ENCODE assay signal across 9 cellular contexts in genomic region chr5:68272289-68272688, GRCh38. TPM values are rescaled to one million over a fixed set of nuclear protein-coding genes. Genes with fewer than 3 reads are reported as not detected.
DNase-seq lines count a peak whose midpoint lies in the region; ATAC-seq, FAIRE-seq and TF ChIP-seq lines count a peak whose summit lies in the region.
"Had no signal": no experiment of that assay in that cellular context is flagged by ENCODE, and none has a peak within 500 bp of the region (broad histone marks: within the 10 kb centered on the region; RNA-seq: fewer than 3 reads in every experiment).

No MANE protein-coding gene starts in this region.

- TF ChIP-seq EP300 in Ishikawa (IDR thresholded peaks at IDR 0.05; ENCODE audit: borderline replicate concordance) (no peak), GM12878 (IDR thresholded peaks at IDR 0.05; ENCODE audit: borderline replicate concordance in 1 of 2, control insufficient read depth in 1 of 2, low read depth in 2 of 2, low read length in 2 of 2) (no peak)

- in situ Hi-C loops in GM12878 (cut with MboI): loop anchor here (10.0 kb wide), 1 partner anchor 373 kb away; no protein-coding TSS in a partner anchor

- no peak overlapping the region for H2AFZ ChIP-seq in GM12878 (ENCODE audit: control insufficient read depth, low read depth, low read length)

- H4K20me1 ChIP-seq in GM12878 (ENCODE audit: control insufficient read depth, insufficient read depth): no peaks in the 10 kb centered on the region

- WGBS in GM12878 (ENCODE audit: insufficient coverage, insufficient replicate concordance, low lambda C conversion rate, missing lambda C conversion rate): 94% methylated on average over 2 of the region's 2 CpGs

- intact Hi-C loops in CD4-positive, alpha-beta T cell (cut with DNase I, micrococcal nuclease): loop anchor here (1.0 to 10.0 kb wide), 6 partner anchors 57 to 1965 kb away; partner anchors contain the start of gene PIK3R1 (in 1 of the 2)
- intact Hi-C loops in GM12878 (cut with micrococcal nuclease; ENCODE audit: unreplicated experiment): loop anchor here (5.0 to 10.0 kb wide), 2 partner anchors 130 to 473 kb away; no protein-coding TSS in a partner anchor

- H3K27ac Mint-ChIP-seq in CD4-positive, alpha-beta T cell: peak overlapping the region; percentile 69
- H3K27ac Mint-ChIP-seq in naive B cell: no peak overlapping the region

- H3K9me3 ChIP-seq in CD4-positive, alpha-beta T cell (ENCODE audit: control insufficient read depth, low read length): no peaks in the 10 kb centered on the region
- no peaks in the 10 kb centered on the region for H3K9me3 ChIP-seq in GM12878 (replicated peaks; ENCODE audit: control insufficient read depth, insufficient read depth, low read length)

- H3K4me3 ChIP-seq in GM12878: no peak overlapping the region

- no peaks in the 10 kb centered on the region for H3K27me3 Mint-ChIP-seq in CD4-positive, alpha-beta T cell
- H3K27me3 Mint-ChIP-seq in naive B cell: no peaks in the 10 kb centered on the region

- RAD21 ChIA-PET in GM12878 (lab: Charles Lee; ENCODE audit: unreplicated experiment): interaction anchor here (0.6 to 3.9 kb wide), 12 partner anchors 9 to 1026 kb away, joined by 3 to 16 read pairs (median 4); partner anchors contain the start of gene PIK3R1

- FAIRE-seq in GM12878 (lab: Jason Lieb, UNC): no peak

- CTCF ChIA-PET in CD4-positive, alpha-beta T cell (lab: Charles Lee): interaction anchor here (0.6 to 3.4 kb wide), 17 partner anchors 9 to 1111 kb away, joined by 3 to 13 read pairs (median 3); no protein-coding TSS in a partner anchor
- CTCF ChIA-PET in GM12878 (lab: Yijun Ruan, JAX): interaction anchor here (0.7 to 7.3 kb wide), 25 partner anchors 8 to 1029 kb away, joined by 3 to 63 read pairs (median 5); partner anchors contain the start of gene PIK3R1

- H3K9ac ChIP-seq in GM12878 (ENCODE audit: control insufficient read depth, insufficient read depth, low read length): no peak overlapping the region

- BruUV-seq in GM12878 (replicated peaks; lab: Mats Ljungman, UMichigan): no TSS peak

- TF ChIP-seq RAD21 in Ishikawa (IDR thresholded peaks at IDR 0.05; ENCODE audit: low read depth): 0 out of 2 replicates have a peak, but pooled peaks have one; percentile 9
- TF ChIP-seq RAD21 in GM12878 (IDR thresholded peaks at IDR 0.05; ENCODE audit: insufficient read depth, low read depth, low read length): no peak

- peak; percentile 72 for TF ChIP-seq CTCF in CD4-positive, alpha-beta T cell (IDR thresholded peaks at IDR 0.05)
- peak in 1 of 3 experiments; percentile 11; a peak in 1 of 6 replicates for TF ChIP-seq CTCF in GM12878 (IDR thresholded peaks at IDR 0.05 in 2 of 3, conservative IDR thresholded peaks at IDR 0.05 in 1 of 3; ENCODE audit: control insufficient read depth in 2 of 3, extremely low read depth in 1 of 3, insufficient read depth in 1 of 3, low read depth in 3 of 3, low read length in 3 of 3)

- TF ChIP-seq POLR2A in GM12878 (IDR thresholded peaks at IDR 0.05; ENCODE audit: low read depth, low read length): no peak

- no peak overlapping the region for H3K4me3 Mint-ChIP-seq in CD4-positive, alpha-beta T cell
- no peak overlapping the region for H3K4me3 Mint-ChIP-seq in naive B cell

- H3K27ac ChIP-seq in CD4-positive, alpha-beta T cell (ENCODE audit: low read depth, low read length): no peak overlapping the region
- H3K27ac ChIP-seq in GM12878 (ENCODE audit: control insufficient read depth, insufficient read depth): no peak overlapping the region

- H3K9me3 Mint-ChIP-seq in CD4-positive, alpha-beta T cell: no peaks in the 10 kb centered on the region
- no peaks in the 10 kb centered on the region for H3K9me3 Mint-ChIP-seq in naive B cell

- peaks cover 96% of the 10 kb centered on the region for H3K4me1 Mint-ChIP-seq in CD4-positive, alpha-beta T cell (ENCODE audit: low read depth)
- H3K4me1 Mint-ChIP-seq in naive B cell: peaks cover 29 to 43% (median 31%) of the 10 kb centered on the region in 3 donors

- no peak for DNase-seq in CD4-positive, alpha-beta T cell
- DNase-seq in GM12878 (ENCODE audit: low read depth, low spot score) (no peak), naive B cell (peak; percentile 14), islet precursor cell (no peak), NCI-H1436 (lab: John Stamatoyannopoulos, UW) (no peak)
- DNase-seq in stimulated activated naive CD4-positive, alpha-beta T cell treated with Interleukin-2 at 50 U/mL for 16 hours (lab: John Stamatoyannopoulos, UW): no peak
- DNase-seq: T-helper 1 cell had no signal

- POLR2A ChIA-PET in CD4-positive, alpha-beta T cell (lab: Charles Lee): interaction anchor here (0.6 to 4.6 kb wide), 7 partner anchors 8 to 945 kb away, joined by 3 to 32 read pairs (median 4); partner anchors contain the start of gene PIK3R1
- POLR2A ChIA-PET in GM12878 (lab: Charles Lee): interaction anchor here (0.8 to 0.9 kb wide), 2 partner anchors 12 to 19 kb away, joined by 4 to 6 read pairs; no protein-coding TSS in a partner anchor

- ATAC-seq in CD4-positive, alpha-beta T cell (ENCODE audit: poor library complexity): no peak
- ATAC-seq in GM12878: no peak
- ATAC-seq in naive B cell (ENCODE audit: low read depth in 2 of 2): no peak
- ATAC-seq in GM21825 (IDR thresholded peaks at IDR 0.05; ENCODE audit: unreplicated experiment): no peak

- H3K79me2 ChIP-seq in GM12878 (ENCODE audit: control insufficient read depth, insufficient read depth, low read length): peaks cover 37% of the 10 kb centered on the region

- peaks cover 2 to 20% of the 10 kb centered on the region in 2 experiments for H3K36me3 ChIP-seq in GM12878 (ENCODE audit: control insufficient read depth in 2 of 2, insufficient read depth in 2 of 2, low read length in 1 of 2)

- peaks cover 34% of the 10 kb centered on the region for H3K4me1 ChIP-seq in GM12878 (ENCODE audit: control insufficient read depth, insufficient read depth, low read length)

- peaks cover 40% of the 10 kb centered on the region for H3K36me3 Mint-ChIP-seq in CD4-positive, alpha-beta T cell (ENCODE audit: low read depth)
- peaks cover 17 to 23% of the 10 kb centered on the region in 2 donors for H3K36me3 Mint-ChIP-seq in naive B cell

- SMC1A ChIA-PET in GM12878 (lab: Charles Lee; ENCODE audit: uncharacterized antibody, unreplicated experiment): interaction anchor here (0.6 to 8.5 kb wide), 14 partner anchors 8 to 1025 kb away, joined by 3 to 118 read pairs (median 5); no protein-coding TSS in a partner anchor

- no peaks in the 10 kb centered on the region for H3K27me3 ChIP-seq in CD4-positive, alpha-beta T cell (ENCODE audit: control insufficient read depth, insufficient read depth, low read length)
- no peaks in the 10 kb centered on the region for H3K27me3 ChIP-seq in GM12878 (replicated peaks in 1 of 2; ENCODE audit: control insufficient read depth in 2 of 2, insufficient read depth in 2 of 2, low read length in 1 of 2)

- H3K4me2 ChIP-seq in GM12878 (ENCODE audit: control insufficient read depth, insufficient read depth): no peak overlapping the region

TF ChIP-seq in Ishikawa, 13 proteins besides CTCF, POLR2A, EP300 and RAD21:
- TF ChIP-seq CEBPB (IDR thresholded peaks at IDR 0.05) (no peak), ZBTB7A (IDR thresholded peaks at IDR 0.05; ENCODE audit: low read depth) (no peak), NFIC (IDR thresholded peaks at IDR 0.05) (no peak)

TF ChIP-seq in GM12878, 131 proteins besides CTCF, POLR2A, EP300 and RAD21:
- TF ChIP-seq SMC3 (IDR thresholded peaks at IDR 0.05; ENCODE audit: borderline replicate concordance, low read length): peak; percentile 17; the same call in 1 of the 2 replicates
- no peak for TF ChIP-seq CBFB (IDR thresholded peaks at IDR 0.05; ENCODE audit: low read depth)

RNA-seq across cellular contexts. Expression of gene PIK3R1, which starts 56.7 kb away (rescaled TPM):
- 100 to 1,000 TPM; 455 to 459 TPM for total RNA-seq in CD4-positive, alpha-beta T cell
- total RNA-seq in GM12878 (2013; cell fraction: nucleolus; rRNA removed): 40.8 and 49.4 TPM in 2 replicates
- total RNA-seq in GM12878 (2014; rRNA removed): 28.0 and 33.3 TPM in 2 replicates
- 30.1 and 34.9 TPM in 2 replicates for total RNA-seq in GM12878 (2014; rRNA removed; fragmentation: Illumina TruSeq; extraction: Trizol)
- 38.4 and 39.8 TPM in 2 replicates for total RNA-seq in GM12878 (2021)
- polyA plus RNA-seq in GM12878 (2011; ENCODE audit: low read depth): 11.5 TPM
- polyA plus RNA-seq in GM12878 (2011; rRNA removed): 14.6 and 15.9 TPM in 2 replicates
- 6.9 and 10.1 TPM in 2 replicates for polyA plus RNA-seq in GM12878 (2011; cell fraction: cytosol; rRNA removed)
- polyA plus RNA-seq in GM12878 (2011; cell fraction: nucleus; rRNA removed): 10.3 and 15.8 TPM in 2 replicates
- polyA plus RNA-seq in GM12878 (2012): 15.8 and 22.1 TPM in 2 replicates
- 34.6 and 38.1 TPM in 2 replicates for polyA plus RNA-seq in GM12878 (2014; fragmentation: Illumina TruSeq; extraction: Trizol)
- polyA plus RNA-seq in GM12878 (2014; fragmentation: Nextera tagmentation; extraction: Ambion mirVana): 1 to 10 TPM; 7.8 to 8.0 TPM
- 15.1 and 15.6 TPM in 2 replicates for polyA plus RNA-seq in GM12878 (2014; rRNA removed)
- polyA plus RNA-seq in GM12878 (2016; fragmentation: Nextera tagmentation; extraction: Ambion mirVana): 10 to 100 TPM; 14.0 to 15.4 TPM
- polyA minus RNA-seq in GM12878 (2011; rRNA and poly(A)+ RNA removed): 30.3 and 32.3 TPM in 2 replicates
- 19.0 and 24.7 TPM in 2 replicates for polyA minus RNA-seq in GM12878 (2011; cell fraction: cytosol; rRNA and poly(A)+ RNA removed)
- polyA minus RNA-seq in GM12878 (2011; cell fraction: nucleus; rRNA and poly(A)+ RNA removed): 23.9 and 37.7 TPM in 2 replicates
- 10 to 100 TPM; 31.2 to 49.2 (median 39.3) TPM for polyA plus RNA-seq in naive B cell (ENCODE audit: low read depth in 6 of 6)

Comparison
In these comparisons a context has a peak if more than half of its experiments do, and no peak if none do; other contexts are left out.
1. RNA of gene PIK3R1, which starts 56.7 kb away (total RNA-seq): 455 to 459 TPM in CD4-positive, alpha-beta T cell; 28.0 to 49.4 TPM in GM12878; every median in the first group is over 4 times any median in the second.